ENCODE assay signal across 8 cellular contexts in the genomic region with DNA sequence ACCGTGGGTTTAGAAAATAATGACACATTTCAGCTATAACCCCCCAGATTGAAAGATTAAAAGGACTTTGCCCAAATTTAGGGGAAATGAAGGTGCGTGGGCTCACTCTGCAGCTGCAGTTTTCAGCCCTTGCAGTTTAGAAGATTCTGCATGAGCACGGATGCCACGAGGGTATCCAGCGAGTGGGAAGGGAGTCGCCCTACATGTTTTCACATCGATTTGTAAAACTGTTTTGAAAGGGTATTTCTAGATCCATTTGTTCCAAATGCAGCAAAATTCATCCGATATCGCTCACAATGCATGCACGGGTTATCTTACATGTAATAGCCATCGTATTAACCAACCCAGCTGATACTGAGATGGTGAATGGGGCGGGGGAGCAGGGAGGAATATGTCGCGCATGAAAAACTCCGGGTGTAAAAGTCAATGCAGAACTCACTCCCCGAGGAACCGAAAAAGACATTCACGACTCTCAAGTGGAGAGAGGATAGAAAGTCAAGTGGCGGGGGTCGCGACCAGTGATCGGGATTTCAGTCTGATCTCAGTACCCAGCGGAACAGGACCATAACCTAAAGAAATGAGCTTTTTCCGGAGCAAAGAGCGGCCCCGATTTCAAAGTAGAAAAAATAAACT. TPM values are rescaled to one million over a fixed set of nuclear protein-coding genes. Genes with fewer than 3 reads are reported as not detected.
DNase-seq lines count a peak whose midpoint lies in the region; ATAC-seq and TF ChIP-seq lines count a peak whose summit lies in the region.

No MANE protein-coding gene starts in this region.

- no peaks in the 10 kb centered on the region for H3K9me3 Mint-ChIP-seq in type B pancreatic cell

- DNase-seq in DND-41 (peak; percentile 15), brain microvascular endothelial cell (no peak), type B pancreatic cell (ENCODE audit: extremely low spot score, unreplicated experiment) (no peak), HuH-7 (ENCODE audit: low spot score) (no peak), DMS79 treated with DMSO at 0.1 percent for 48 hours (lab: John Stamatoyannopoulos, UW) (no peak)

- H4K20me1 ChIP-seq in DND-41 (ENCODE audit: insufficient read depth, low read length) (peaks cover 11% of the 10 kb centered on the region), OCI-LY3 (ENCODE audit: insufficient read depth, low read length) (no peaks in the 10 kb centered on the region)

- H3K79me2 ChIP-seq in DND-41 (ENCODE audit: insufficient read depth, low read length) = no peaks in the 10 kb centered on the region
- H3K79me2 ChIP-seq in OCI-LY3 (ENCODE audit: low read length) = peaks cover 27% of the 10 kb centered on the region

- H3K4me2 ChIP-seq in DND-41 (ENCODE audit: insufficient read depth, low read length) (peak overlapping the region; percentile 98), OCI-LY3 (ENCODE audit: low read length) (peak overlapping the region; percentile 95)

- no peaks in the 10 kb centered on the region for H3K36me3 ChIP-seq in DND-41 (ENCODE audit: insufficient read depth, low read length)
- no peaks in the 10 kb centered on the region for H3K36me3 ChIP-seq in OCI-LY3 (replicated peaks; ENCODE audit: low read depth, low read length)
- no peaks in the 10 kb centered on the region for H3K36me3 ChIP-seq in brain microvascular endothelial cell (replicated peaks)
- no peaks in the 10 kb centered on the region for H3K36me3 ChIP-seq in mesodermal cell (ENCODE audit: control insufficient read depth, insufficient read depth, low read length)

- in situ Hi-C loops in brain microvascular endothelial cell (cut with HindIII; ENCODE audit: low pct_ligation_motif_present, low sequenced_read_pairs) = no loop called here

- H3K36me3 Mint-ChIP-seq in type B pancreatic cell = no peaks in the 10 kb centered on the region

- H2AFZ ChIP-seq in DND-41 (ENCODE audit: low read depth, low read length) (peak overlapping the region; percentile 72; the same call in 1 of the 2 replicates), OCI-LY3 (ENCODE audit: low read depth, low read length) (no peak overlapping the region)

- peaks cover 18% of the 10 kb centered on the region for H3K4me1 Mint-ChIP-seq in type B pancreatic cell (ENCODE audit: unreplicated experiment)

- no peak overlapping the region for H3K27ac ChIP-seq in DND-41 (ENCODE audit: low read length)
- H3K27ac ChIP-seq in OCI-LY3 (ENCODE audit: low read length) = peak overlapping the region; percentile 86
- H3K27ac ChIP-seq in brain microvascular endothelial cell = no peak overlapping the region
- peak overlapping the region; percentile 43 for H3K27ac ChIP-seq in mesodermal cell (ENCODE audit: low read depth, low read length, severe bottlenecking)

- H3K9ac ChIP-seq in DND-41 (ENCODE audit: low read depth, low read length) (peak overlapping the region; percentile 20), OCI-LY3 (ENCODE audit: low read length) (peak overlapping the region; percentile 84)

- H3K4me3 ChIP-seq in DND-41 (ENCODE audit: low read depth in 1 of 2, low read length in 2 of 2) (peak overlapping the region; percentile 6 to 56; a peak in 3 of 4 replicates), OCI-LY3 (ENCODE audit: low read length) (peak overlapping the region; percentile 77), brain microvascular endothelial cell (ENCODE audit: low read depth, low read length) (peak overlapping the region; percentile 41), mesodermal cell (ENCODE audit: extremely low read depth, insufficient read depth, low read length, poor library complexity, severe bottlenecking) (peak overlapping the region; percentile 99)

- 1 to 2% methylated on average over 13 to 19 of the region's 26 CpGs for WGBS in mesodermal cell (ENCODE audit: insufficient coverage in 2 of 2), 2 experiments

- H3K4me1 ChIP-seq in DND-41 (ENCODE audit: insufficient read depth, low read length) (peaks cover 48% of the 10 kb centered on the region), OCI-LY3 (ENCODE audit: low read length) (peaks cover 28% of the 10 kb centered on the region), mesodermal cell (ENCODE audit: control insufficient read depth, insufficient read depth, low read length, poor library complexity, severe bottlenecking) (peaks cover 17% of the 10 kb centered on the region)

- H3K27ac Mint-ChIP-seq in type B pancreatic cell = peak overlapping the region; percentile 98

- H3K27me3 Mint-ChIP-seq in type B pancreatic cell = peaks cover 77% of the 10 kb centered on the region

- no peaks in the 10 kb centered on the region for H3K9me3 ChIP-seq in DND-41 (ENCODE audit: insufficient read depth, low read length, severe bottlenecking)
- H3K9me3 ChIP-seq in OCI-LY3 (ENCODE audit: insufficient read depth, low read length) = no peaks in the 10 kb centered on the region
- no peaks in the 10 kb centered on the region for H3K9me3 ChIP-seq in mesodermal cell (ENCODE audit: control insufficient read depth, low read length)

- TF ChIP-seq CTCF in DND-41 (IDR thresholded peaks at IDR 0.05; ENCODE audit: borderline replicate concordance, extremely low read depth, low read length, poor library complexity, severe bottlenecking) = no peak
- no peak for TF ChIP-seq CTCF in OCI-LY3 (IDR thresholded peaks at IDR 0.05; ENCODE audit: low read depth, low read length)
- no peak for TF ChIP-seq CTCF in brain microvascular endothelial cell (IDR thresholded peaks at IDR 0.05; ENCODE audit: low read depth, low read length, missing control alignments)
- no peak for TF ChIP-seq CTCF in type B pancreatic cell (conservative IDR thresholded peaks at IDR 0.05)

- H3K4me3 Mint-ChIP-seq in type B pancreatic cell = peak overlapping the region; percentile 100

- H3K27me3 ChIP-seq in DND-41 (ENCODE audit: insufficient read depth, low read length, poor library complexity) (peaks cover 95% of the 10 kb centered on the region), OCI-LY3 (ENCODE audit: low read depth, low read length) (peaks cover 3% of the 10 kb centered on the region; the same call in 1 of the 2 replicates), brain microvascular endothelial cell (replicated peaks) (peaks cover 53% of the 10 kb centered on the region)

- ATAC-seq in DND-41 (ENCODE audit: insufficient read depth, low read depth) = no peak
- ATAC-seq in activated CD4-positive, CD25-positive, alpha-beta regulatory T cell treated with anti-CD3 and anti-CD28 coated beads, Interleukin-2, amount 50 U/mL, for 24 hours = no peak

RNA-seq across cellular contexts. Expression of a gene that starts 4.9 kb away (rescaled TPM):
- polyA plus RNA-seq in mesodermal cell (2013, experiment 1 of 2) = 66.2 TPM
- polyA plus RNA-seq in mesodermal cell (2013, experiment 2 of 2) = 66.9 TPM
- 261 and 278 TPM in 2 replicates for total RNA-seq in type B pancreatic cell (ENCODE audit: low replicate concordance)

RNA-seq across cellular contexts. Expression of a gene that starts 52.3 kb away (rescaled TPM):
- polyA plus RNA-seq in mesodermal cell (2013, experiment 1 of 2) = 9.8 TPM
- polyA plus RNA-seq in mesodermal cell (2013, experiment 2 of 2) = 12.9 TPM
- 17.2 and 51.5 TPM in 2 replicates for total RNA-seq in type B pancreatic cell (ENCODE audit: low replicate concordance)

Comparison
In these comparisons a context has a peak if more than half of its experiments do, and no peak if none do; other contexts are left out.
1. H3K27ac ChIP-seq: peak in OCI-LY3 (single experiment) and mesodermal cell (single experiment); none in DND-41 (single experiment) and brain microvascular endothelial cell (single experiment).
2. H3K4me3 ChIP-seq: peak in every context shown above with its lines; median percentile 99 in mesodermal cell; 77 in OCI-LY3; 41 in brain microvascular endothelial cell; 31 in DND-41.